In genomic region chr12:96068636-96069035, GRCh38 we compare ENCODE assay signal across 35 cellular contexts.
"Had no signal": no experiment of that assay in that cellular context is flagged by ENCODE, and none has a peak within 500 bp of the region (broad histone marks: within the 10 kb centered on the region; RNA-seq: fewer than 3 reads in every experiment).

No MANE protein-coding gene starts in this region.

- H3K9ac ChIP-seq: KMS-11 had no signal

- H3K4me2 ChIP-seq: KMS-11 had no signal

- DNase-seq: Karpas-422, Kasumi-1, KG1, MG63, MM.1S, MV-4-11, NCI-H1048, NCI-H1092, NCI-H1092 treated with DMSO at 0.1 percent for 48 hours, NCI-H1105, NCI-H1105 treated with DMSO at 0.1 percent for 48 hours, NCI-H1417, NCI-H1417 treated with DMSO at 0.1 percent for 48 hours, NCI-H1436, NCI-H1436 treated with DMSO at 0.1 percent for 48 hours, NCI-H146, NCI-H1694, NCI-H1694 treated with DMSO at 0.1 percent for 48 hours, NCI-H187, NCI-H187 treated with DMSO at 0.1 percent for 48 hours, NCI-H1930, NCI-H2029, NCI-H2029 treated with DMSO at 0.1 percent for 48 hours, NCI-H2081, NCI-H2081 treated with DMSO at 0.1 percent for 48 hours, NCI-H2107, NCI-H2171, NCI-H2171 treated with DMSO at 0.1 percent for 48 hours, NCI-H2227 treated with DMSO at 0.1 percent for 48 hours, NCI-H226, NCI-H345, NCI-H446, NCI-H446 treated with DMSO at 0.1 percent for 48 hours, NCI-H510A had no signal

- H3K27ac ChIP-seq: KMS-11 had no signal

- H3K36me3 ChIP-seq: MG63 had no signal

- H3K27me3 ChIP-seq: MG63 had no signal

- H3K9me3 ChIP-seq: MG63 had no signal

- H3K4me3 ChIP-seq: MG63 had no signal
